Comparison of ENCODE assay signal across 28 cellular contexts in the genomic region with DNA sequence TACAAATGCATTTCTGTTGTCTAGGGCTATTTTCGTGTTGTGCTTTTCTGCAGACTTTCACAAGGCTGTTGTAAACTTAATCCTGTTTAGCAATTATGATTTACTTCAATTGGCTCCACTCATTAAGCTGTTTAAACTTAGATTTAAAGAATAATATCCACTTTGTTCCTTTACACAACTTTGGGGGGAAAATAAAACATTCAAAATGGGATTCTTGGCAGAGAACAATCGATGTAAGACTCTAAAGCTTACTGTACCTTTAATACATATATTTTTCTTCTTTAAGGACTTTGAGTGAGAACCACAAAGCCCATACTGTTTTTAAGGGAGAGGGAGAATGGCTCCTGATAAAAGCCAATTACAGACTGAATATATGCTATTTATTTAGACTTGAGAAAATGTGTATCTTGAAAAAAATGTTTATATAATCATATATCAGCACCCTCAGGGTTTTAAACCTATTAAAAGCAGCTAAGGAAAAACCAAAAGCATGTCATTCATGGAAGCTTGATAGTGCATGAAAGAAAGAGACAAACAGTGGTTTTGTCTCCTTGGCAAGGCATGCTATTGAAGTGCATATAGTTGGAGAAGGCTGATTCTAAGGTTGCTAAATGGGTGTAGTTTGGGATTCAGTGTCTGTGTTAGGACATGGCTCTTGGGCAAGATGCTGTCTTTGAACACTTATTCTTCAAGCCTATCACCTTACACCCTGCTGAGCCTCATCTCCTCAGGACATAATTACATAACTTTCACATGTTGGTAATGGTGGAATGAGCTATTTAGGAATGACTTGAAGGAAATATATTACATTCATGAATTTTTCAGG.
"Had no signal": no experiment of that assay in that cellular context is flagged by ENCODE, and none has a peak within 500 bp of the region (broad histone marks: within the 10 kb centered on the region; RNA-seq: fewer than 3 reads in every experiment).

No MANE protein-coding gene starts in this region.

- H3K9me3 Mint-ChIP-seq: activated CD4-positive, alpha-beta memory T cell treated with anti-CD3 and anti-CD28 coated beads, Interleukin-2, amount 10 ng/mL, durations not matched to agents 7 days and 5 days; activated naive CD4-positive, alpha-beta T cell treated with anti-CD3 and anti-CD28 coated beads, Interleukin-2, amount 10 ng/mL, durations not matched to agents 7 days and 5 days; activated T-cell treated with anti-CD3 and anti-CD28 coated beads, Interleukin-2, amount 50 U/mL, for 24 hours had no signal

- H3K9me3 ChIP-seq: breast epithelium, esophagus squamous epithelium, neutrophil, ovary, right lobe of liver, thoracic aorta had no signal

- H3K4me1 ChIP-seq: breast epithelium, esophagus squamous epithelium, right lobe of liver had no signal

- H3K4me3 Mint-ChIP-seq: activated CD4-positive, alpha-beta memory T cell treated with anti-CD3 and anti-CD28 coated beads, Interleukin-2, amount 10 ng/mL, durations not matched to agents 7 days and 5 days; activated naive CD4-positive, alpha-beta T cell treated with anti-CD3 and anti-CD28 coated beads, Interleukin-2, amount 10 ng/mL, durations not matched to agents 7 days and 5 days; activated T-cell treated with anti-CD3 and anti-CD28 coated beads, Interleukin-2, amount 50 U/mL, for 24 hours; mesothelial cell of epicardium; naive B cell; nephron progenitor cell had no signal

- H3K27ac ChIP-seq: breast epithelium, epithelial cell of prostate, esophagus squamous epithelium, neutrophil, ovary, right lobe of liver, thoracic aorta had no signal

- H3K27me3 Mint-ChIP-seq: activated naive CD4-positive, alpha-beta T cell treated with anti-CD3 and anti-CD28 coated beads, Interleukin-2, amount 10 ng/mL, durations not matched to agents 7 days and 5 days; naive B cell; progenitor cell of endocrine pancreas had no signal

- H3K4me1 Mint-ChIP-seq: activated CD4-positive, alpha-beta memory T cell treated with anti-CD3 and anti-CD28 coated beads, Interleukin-2, amount 10 ng/mL, durations not matched to agents 7 days and 5 days; activated naive CD4-positive, alpha-beta T cell treated with anti-CD3 and anti-CD28 coated beads, Interleukin-2, amount 10 ng/mL, durations not matched to agents 7 days and 5 days had no signal

- H3K27me3 ChIP-seq: breast epithelium, neutrophil, ovary, right lobe of liver had no signal

- ATAC-seq: left ventricle myocardium superior; right lobe of liver; stimulated activated naive CD8-positive, alpha-beta T cell treated with anti-CD3 and anti-CD28 coated beads, Interleukin-15, Interleukin-2, amounts not matched to agents 100 U/mL and 50 U/mL, for 24 hours had no signal

- H3K36me3 ChIP-seq: breast epithelium, esophagus squamous epithelium, neutrophil, ovary, right lobe of liver, thoracic aorta had no signal

- DNase-seq: activated CD4-positive, alpha-beta memory T cell treated with anti-CD3 and anti-CD28 coated beads, Interleukin-2, amount 10 ng/mL, durations not matched to agents 7 days and 5 days; activated CD4-positive, alpha-beta T cell treated with anti-CD3 and anti-CD28 coated beads for 48 hours; activated CD8-positive, alpha-beta memory T cell treated with anti-CD3 and anti-CD28 coated beads, Interleukin-2, amount 50 U/mL, for 48 hours; activated gamma-delta T cell; activated naive CD4-positive, alpha-beta T cell treated with anti-CD3 and anti-CD28 coated beads, Interleukin-2, amount 10 ng/mL, durations not matched to agents 7 days and 5 days; activated T-cell treated with anti-CD3 and anti-CD28 coated beads, Interleukin-2, amount 50 U/mL, for 24 hours; amygdala; dermis blood vessel endothelial cell; effector CD4-positive, alpha-beta T cell; esophagus squamous epithelium; islet precursor cell; left ventricle myocardium superior; naive B cell; nephron progenitor cell; ovary; right lobe of liver; stimulated activated CD4-positive, alpha-beta T cell treated with anti-CD3 and anti-CD28 coated beads, Interleukin-2, amount 100 ng/mL, for 48 hours; stimulated activated naive CD8-positive, alpha-beta T cell treated with anti-CD3 and anti-CD28 coated beads, Interleukin-15, Interleukin-2, amounts not matched to agents 100 U/mL and 50 U/mL, for 24 hours; trophoblast cell had no signal

- H3K36me3 Mint-ChIP-seq: activated naive CD4-positive, alpha-beta T cell treated with anti-CD3 and anti-CD28 coated beads, Interleukin-2, amount 10 ng/mL, durations not matched to agents 7 days and 5 days had no signal

- H3K4me3 ChIP-seq: breast epithelium, esophagus squamous epithelium, ovary, right lobe of liver, thoracic aorta had no signal

- H3K27ac Mint-ChIP-seq: activated CD4-positive, alpha-beta memory T cell treated with anti-CD3 and anti-CD28 coated beads, Interleukin-2, amount 10 ng/mL, durations not matched to agents 7 days and 5 days; activated naive CD4-positive, alpha-beta T cell treated with anti-CD3 and anti-CD28 coated beads, Interleukin-2, amount 10 ng/mL, durations not matched to agents 7 days and 5 days; activated T-cell treated with anti-CD3 and anti-CD28 coated beads, Interleukin-2, amount 50 U/mL, for 24 hours; mesothelial cell of epicardium; naive B cell; nephron progenitor cell; progenitor cell of endocrine pancreas had no signal

- FAIRE-seq: colon, frontal cortex, urothelium cell line had no signal
